ENCODE assay signal across 9 cellular contexts in genomic region chr1:54405894-54406293, GRCh38. TPM values are rescaled to one million over a fixed set of nuclear protein-coding genes. Genes with fewer than 3 reads are reported as not detected.
DNase-seq lines count a peak whose midpoint lies in the region; ATAC-seq, FAIRE-seq and TF ChIP-seq lines count a peak whose summit lies in the region.
"Had no signal": no experiment of that assay in that cellular context is flagged by ENCODE, and none has a peak within 500 bp of the region (broad histone marks: within the 10 kb centered on the region; RNA-seq: fewer than 3 reads in every experiment).

No MANE protein-coding gene starts in this region.

- no peak for TF ChIP-seq CTCF in K562 (IDR thresholded peaks at IDR 0.05 in 2 of 3, conservative IDR thresholded peaks at IDR 0.05 in 1 of 3; ENCODE audit: insufficient read depth in 2 of 3, low read depth in 1 of 3, low read length in 3 of 3)

- CTCF ChIA-PET in K562 (lab: Yijun Ruan, JAX; ENCODE audit: low intra/inter-chr PET ratio), result interaction anchor here (0.5 to 5.0 kb wide), 3 partner anchors 40 to 305 kb away, joined by 3 to 34 read pairs (median 4); no protein-coding TSS in a partner anchor

- ATAC-seq in K562, result no peak
- ATAC-seq in GM19395 (IDR thresholded peaks at IDR 0.05; ENCODE audit: unreplicated experiment), result no peak

- FAIRE-seq in K562 (lab: Jason Lieb, UNC), result no peak
- FAIRE-seq: GM12878 had no signal

- no peak for TF ChIP-seq EP300 in K562 (IDR thresholded peaks at IDR 0.05; ENCODE audit: low read length)

- DNase-seq in H7 (peak; percentile 74), K562 (ENCODE audit: extremely low read depth in 1 of 4, low spot score in 3 of 4) (no peak), NCI-H187 (lab: John Stamatoyannopoulos, UW) (no peak), NCI-H187 treated with DMSO at 0.1 percent for 48 hours (lab: John Stamatoyannopoulos, UW) (no peak), Kasumi-1 (lab: John Stamatoyannopoulos, UW) (no peak)

- POLR2A ChIA-PET in K562 (lab: Yijun Ruan, JAX), result interaction anchor here (1.0 to 2.3 kb wide), 3 partner anchors 11 to 83 kb away, joined by 3 to 24 read pairs (median 4); no protein-coding TSS in a partner anchor

- H4K20me1 ChIP-seq in K562 (replicated peaks; ENCODE audit: control insufficient read depth, insufficient read depth, low read length), result peaks cover 22% of the 10 kb centered on the region

- H3K79me2 ChIP-seq in ACC112 (ENCODE audit: control insufficient read depth, insufficient read depth, low read length, unreplicated experiment), result no peaks in the 10 kb centered on the region
- H3K79me2 ChIP-seq in K562 (ENCODE audit: control insufficient read depth, insufficient read depth, low read length), result peaks cover 48% of the 10 kb centered on the region

- H3K4me1 ChIP-seq in ACC112 (ENCODE audit: control insufficient read depth, insufficient read depth, low read length, unreplicated experiment) (peaks cover 33% of the 10 kb centered on the region), K562 (replicated peaks in 1 of 2; ENCODE audit: control insufficient read depth in 2 of 2, insufficient read depth in 2 of 2, low read length in 2 of 2) (peaks cover 58 to 70% of the 10 kb centered on the region in 2 experiments), mononuclear cell (ENCODE audit: insufficient read depth, low read length) (peaks cover 57% of the 10 kb centered on the region)

- no TSS peak for BruUV-seq in K562 (replicated peaks; lab: Mats Ljungman, UMichigan)

- TF ChIP-seq RAD21 in K562 (CRISPR knock-in tag; conservative IDR thresholded peaks at IDR 0.05 in 1 of 2, IDR thresholded peaks at IDR 0.05 in 1 of 2), result no peak

- H3K27me3 ChIP-seq in ACC112 (ENCODE audit: insufficient read depth, low read length) (no peaks in the 10 kb centered on the region), H7 (ENCODE audit: control insufficient read depth, insufficient read depth, low read length) (no peaks in the 10 kb centered on the region), K562 (ENCODE audit: control insufficient read depth in 2 of 2, insufficient read depth in 2 of 2, low read length in 2 of 2) (no peaks in the 10 kb centered on the region), mononuclear cell (ENCODE audit: insufficient read depth, low read length) (no peaks in the 10 kb centered on the region)

- H3K9ac ChIP-seq in K562 (ENCODE audit: insufficient read depth in 1 of 2, low read depth in 2 of 2, low read length in 2 of 2), result 0 out of 4 replicates have a peak overlapping the region, but pooled peaks of 1 of the 2 experiments have one; percentile 43

- in situ Hi-C loops in K562 (cut with MboI), result loop anchor here (5.0 kb wide), 1 partner anchor 81 kb away; no protein-coding TSS in a partner anchor

- H2AFZ ChIP-seq in ACC112 (ENCODE audit: low read length, unreplicated experiment), result no peak overlapping the region
- no peak overlapping the region for H2AFZ ChIP-seq in K562 (ENCODE audit: low read depth, low read length)

- H3K9me3 ChIP-seq in K562 (replicated peaks; ENCODE audit: control insufficient read depth, insufficient read depth, low read depth, low read length) (no peaks in the 10 kb centered on the region), mononuclear cell (ENCODE audit: low read depth, low read length) (no peaks in the 10 kb centered on the region)

- no peak for TF ChIP-seq POLR2A in K562 (conservative IDR thresholded peaks at IDR 0.05)

- H3K4me2 ChIP-seq in K562 (ENCODE audit: insufficient read depth, low read length), result no peak overlapping the region

- H3K36me3 ChIP-seq in ACC112 (ENCODE audit: insufficient read depth, low read length), result peaks cover 2% of the 10 kb centered on the region; the same call in 1 of the 2 replicates
- peaks cover 15% of the 10 kb centered on the region for H3K36me3 ChIP-seq in H7 (replicated peaks; ENCODE audit: control insufficient read depth, insufficient read depth, low read length)
- H3K36me3 ChIP-seq in K562 (ENCODE audit: control insufficient read depth, insufficient read depth, low read length), result peaks cover 35% of the 10 kb centered on the region

- intact Hi-C loops in K562 (cut with micrococcal nuclease), result loop anchor here (1.0 to 2.0 kb wide), 2 partner anchors 49 to 285 kb away; no protein-coding TSS in a partner anchor

- WGBS in K562 (ENCODE audit: insufficient coverage, low coverage, missing lambda C conversion rate), result 0% methylated on average over 15 of the region's 58 CpGs

- H3K9me1 ChIP-seq in K562 (ENCODE audit: control insufficient read depth, insufficient read depth, low read length), result no peaks in the 10 kb centered on the region

- H3K4me3 ChIP-seq in ACC112 (ENCODE audit: low read depth, low read length) (peak overlapping the region; percentile 74), H7 (ENCODE audit: insufficient read depth, low read depth, low read length) (peak overlapping the region; percentile 88), K562 (peak overlapping the region; percentile 73), mononuclear cell (ENCODE audit: low read length) (peak overlapping the region; percentile 33)

- H3K27ac ChIP-seq in ACC112 (ENCODE audit: low read depth, low read length) (no peak overlapping the region), K562 (ENCODE audit: extremely low read depth, low read depth, low read length) (no peak overlapping the region)

TF ChIP-seq in K562, 482 proteins besides CTCF, POLR2A, EP300 and RAD21:
- TF ChIP-seq ETS2 (tag; IDR thresholded peaks at IDR 0.05; ENCODE audit: borderline replicate concordance, poor library complexity, severe bottlenecking) (no peak), E2F6 (IDR thresholded peaks at IDR 0.05; ENCODE audit: borderline replicate concordance in 1 of 2, extremely low read depth in 1 of 2, insufficient read depth in 1 of 2, insufficient read length in 1 of 2, low read depth in 1 of 2, low read length in 1 of 2, poor library complexity in 1 of 2, severe bottlenecking in 1 of 2) (peak in 1 of 2 experiments; percentile 22), SIN3A (IDR thresholded peaks at IDR 0.05; ENCODE audit: borderline replicate concordance in 2 of 2, control insufficient read depth in 1 of 2, low read depth in 2 of 2, low read length in 2 of 2) (0 out of 4 replicates have a peak, but pooled peaks of 1 of the 2 experiments have one; percentile 21), PHF8 (IDR thresholded peaks at IDR 0.05; ENCODE audit: borderline replicate concordance, low read length) (peak; percentile 20; the same call in 1 of the 2 replicates)
- TF ChIP-seq, protein P1, sequence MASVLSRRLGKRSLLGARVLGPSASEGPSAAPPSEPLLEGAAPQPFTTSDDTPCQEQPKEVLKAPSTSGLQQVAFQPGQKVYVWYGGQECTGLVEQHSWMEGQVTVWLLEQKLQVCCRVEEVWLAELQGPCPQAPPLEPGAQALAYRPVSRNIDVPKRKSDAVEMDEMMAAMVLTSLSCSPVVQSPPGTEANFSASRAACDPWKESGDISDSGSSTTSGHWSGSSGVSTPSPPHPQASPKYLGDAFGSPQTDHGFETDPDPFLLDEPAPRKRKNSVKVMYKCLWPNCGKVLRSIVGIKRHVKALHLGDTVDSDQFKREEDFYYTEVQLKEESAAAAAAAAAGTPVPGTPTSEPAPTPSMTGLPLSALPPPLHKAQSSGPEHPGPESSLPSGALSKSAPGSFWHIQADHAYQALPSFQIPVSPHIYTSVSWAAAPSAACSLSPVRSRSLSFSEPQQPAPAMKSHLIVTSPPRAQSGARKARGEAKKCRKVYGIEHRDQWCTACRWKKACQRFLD (CRISPR knock-in tag; IDR thresholded peaks at IDR 0.05), result no peak

RNA-seq across cellular contexts. Expression of gene SSBP3, which starts 0.3 kb away (rescaled TPM):
- 98.0 and 109 TPM in 2 replicates for total RNA-seq in H7 (2014; rRNA removed; shearing (Covaris generic))
- total RNA-seq in K562 (2011; cell fraction: chromatin; rRNA removed; ENCODE audit: low replicate concordance), result 55.7 and 82.4 TPM in 2 replicates
- 34.6 and 49.5 TPM in 2 replicates for total RNA-seq in K562 (2011; cell fraction: nucleolus; rRNA removed)
- 48.8 and 81.9 TPM in 2 replicates for total RNA-seq in K562 (2011; cell fraction: nucleoplasm; rRNA removed)
- total RNA-seq in K562 (2014; rRNA removed) (23.8 and 36.9 TPM in 2 replicates), K562 (2014; rRNA removed; fragmentation: Illumina TruSeq; extraction: Trizol) (33.8 and 44.0 TPM in 2 replicates), K562 (2015; rRNA removed; fragmentation: Illumina TruSeq; extraction: Trizol) (39.8 and 45.1 TPM in 2 replicates), K562 (2021) (102 and 106 TPM in 2 replicates), mononuclear cell (20.8 TPM)
- polyA plus RNA-seq in K562 (2011; rRNA removed) (17.6 and 43.9 TPM in 2 replicates), K562 (2014; fragmentation: Illumina TruSeq; extraction: Trizol) (107 and 108 TPM in 2 replicates), K562 (2014; fragmentation: Nextera tagmentation; extraction: Ambion mirVana) (1 to 10 TPM; 8.7 TPM), K562 (2014; rRNA removed) (51.4 and 68.8 TPM in 2 replicates)
- 18.4 and 40.7 TPM in 2 replicates for polyA plus RNA-seq in K562 (2011; cell fraction: cytosol; rRNA removed)
- polyA plus RNA-seq in K562 (2011; cell fraction: nucleus; rRNA removed), result 39.0 and 40.4 TPM in 2 replicates
- polyA plus RNA-seq in K562 (2012), result 79.9 and 107 TPM in 2 replicates
- 13.2 and 17.4 TPM in 2 replicates for polyA minus RNA-seq in K562 (2011; rRNA and poly(A)+ RNA removed)
- polyA minus RNA-seq in K562 (2011; cell fraction: cytosol; rRNA and poly(A)+ RNA removed), result 21.6 and 33.8 TPM in 2 replicates
- 9.7 and 14.1 TPM in 2 replicates for polyA minus RNA-seq in K562 (2011; cell fraction: nucleus; rRNA and poly(A)+ RNA removed)

Comparison
In these comparisons a context has a peak if more than half of its experiments do, and no peak if none do; other contexts are left out.
1. H3K4me3 ChIP-seq: peak in every context shown above with its lines; median percentile 88 in H7; 74 in ACC112; 73 in K562; 33 in mononuclear cell.